1 cellular context compared by ENCODE assay signal in the genomic region with DNA sequence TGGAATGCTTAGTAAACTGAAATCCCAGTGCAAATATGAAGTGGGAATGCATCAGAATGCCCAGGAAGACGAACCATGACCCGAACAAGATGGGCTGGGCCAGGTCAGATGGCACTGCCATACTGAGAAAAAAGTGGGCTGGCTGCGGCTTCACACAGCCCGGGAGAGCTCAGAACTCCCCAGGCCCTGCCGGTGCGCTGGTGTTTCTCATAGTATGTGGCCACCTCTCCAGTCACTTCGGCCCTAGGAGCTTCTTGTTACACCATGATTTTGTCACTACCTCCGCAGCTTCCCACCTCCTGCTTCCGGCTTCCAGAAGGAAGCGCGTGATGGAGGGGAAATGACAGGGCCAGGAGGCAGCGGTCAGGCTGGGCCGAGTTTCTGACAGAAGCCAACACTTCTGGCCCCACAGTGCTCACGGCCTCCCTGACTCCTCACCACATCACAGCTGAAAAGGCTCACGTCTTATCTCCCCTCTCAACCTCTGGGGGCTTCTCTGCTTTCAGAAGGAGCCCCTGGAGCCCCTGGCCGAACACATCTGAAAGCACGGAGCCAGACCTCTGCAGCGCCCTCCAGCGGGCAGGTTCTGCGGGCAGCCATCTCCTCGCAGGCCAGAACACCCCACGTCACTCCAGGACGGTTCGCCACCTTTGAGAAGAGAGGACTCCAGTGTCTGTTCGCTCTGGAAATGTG.
A peak's percentile ranks its signal among the peaks of the same experiment; 100 is the strongest.
TF ChIP-seq lines count a peak whose summit lies in the region.

No MANE protein-coding gene starts in this region.

TF ChIP-seq in GM12878, 131 proteins besides CTCF, POLR2A, EP300 and RAD21 (continues in another document):
- TF ChIP-seq NR2F1 (conservative IDR thresholded peaks at IDR 0.05) (peak; percentile 73), PKNOX1 (IDR thresholded peaks at IDR 0.05) (peak; percentile 52), KDM1A (IDR thresholded peaks at IDR 0.05; ENCODE audit: borderline replicate concordance) (no peak), CHD2 (IDR thresholded peaks at IDR 0.05; ENCODE audit: borderline replicate concordance, low read depth, low read length) (no peak), MLLT1 (IDR thresholded peaks at IDR 0.05) (peak; percentile 96), RELB (IDR thresholded peaks at IDR 0.05; ENCODE audit: low read depth) (peak; percentile 77), SMAD1 (IDR thresholded peaks at IDR 0.05; ENCODE audit: low read depth, partially characterized antibody) (peak; percentile 82), ZNF592 (IDR thresholded peaks at IDR 0.05) (peak; percentile 76), SMARCA5 (IDR thresholded peaks at IDR 0.05) (peak; percentile 90; the same call in 1 of the 2 replicates), GATAD2B (conservative IDR thresholded peaks at IDR 0.05; ENCODE audit: low read depth) (peak; percentile 90), BACH1 (IDR thresholded peaks at IDR 0.05; ENCODE audit: borderline replicate concordance) (peak; percentile 50; the same call in 1 of the 2 replicates), YY1 (IDR thresholded peaks at IDR 0.05; ENCODE audit: low read depth, low read length) (0 out of 2 replicates have a peak, but pooled peaks have one; percentile 23), ATF3 (IDR thresholded peaks at IDR 0.05; ENCODE audit: borderline replicate concordance, extremely low read depth, low read depth, low read length) (no peak), SPI1 (IDR thresholded peaks at IDR 0.05; ENCODE audit: borderline replicate concordance, insufficient read depth, low read depth, low read length) (peak; percentile 30; the same call in 1 of the 2 replicates), POLR2AphosphoS5 (IDR thresholded peaks at IDR 0.05; ENCODE audit: low read length) (peak; percentile 86), SUPT20H (IDR thresholded peaks at IDR 0.05; ENCODE audit: borderline replicate concordance, control insufficient read depth, low read depth, low read length) (no peak), MTA2 (IDR thresholded peaks at IDR 0.05; ENCODE audit: low read depth) (peak; percentile 76), LARP7 (IDR thresholded peaks at IDR 0.05) (peak; percentile 70), MEF2B (IDR thresholded peaks at IDR 0.05; ENCODE audit: partially characterized antibody, poor library complexity, severe bottlenecking) (peak; percentile 95), TAF1 (IDR thresholded peaks at IDR 0.05; ENCODE audit: borderline replicate concordance, low read depth, low read length) (no peak), STAT1 (conservative IDR thresholded peaks at IDR 0.05) (no peak), HDAC6 (IDR thresholded peaks at IDR 0.05; ENCODE audit: unreplicated experiment) (no peak), IKZF1 (conservative IDR thresholded peaks at IDR 0.05) (peak; percentile 98), HDGF (IDR thresholded peaks at IDR 0.05) (peak; percentile 70), PAX5 (IDR thresholded peaks at IDR 0.05; ENCODE audit: borderline replicate concordance, low read depth, low read length) (0 out of 2 replicates have a peak, but pooled peaks have one; percentile 34), CUX1 (IDR thresholded peaks at IDR 0.05; ENCODE audit: insufficient replicate concordance, low read depth, low read length) (peak; percentile 15), BHLHE40 (IDR thresholded peaks at IDR 0.05; ENCODE audit: borderline replicate concordance in 1 of 2, low read depth in 2 of 2, low read length in 1 of 2) (peak; percentile 8 to 67; a peak in 2 of 4 replicates), TCF12 (IDR thresholded peaks at IDR 0.05; ENCODE audit: low read depth, low read length) (0 out of 2 replicates have a peak, but pooled peaks have one; percentile 28), SP1 (IDR thresholded peaks at IDR 0.05; ENCODE audit: low read depth, low read length) (peak; percentile 26), POU2F2 (IDR thresholded peaks at IDR 0.05; ENCODE audit: borderline replicate concordance, low read depth, low read length) (peak; percentile 46; the same call in 1 of the 3 replicates), DPF2 (IDR thresholded peaks at IDR 0.05) (peak; percentile 83), HCFC1 (IDR thresholded peaks at IDR 0.05; ENCODE audit: low read length) (no peak), ZNF217 (IDR thresholded peaks at IDR 0.05) (peak; percentile 46)
- TF ChIP-seq, protein P1, sequence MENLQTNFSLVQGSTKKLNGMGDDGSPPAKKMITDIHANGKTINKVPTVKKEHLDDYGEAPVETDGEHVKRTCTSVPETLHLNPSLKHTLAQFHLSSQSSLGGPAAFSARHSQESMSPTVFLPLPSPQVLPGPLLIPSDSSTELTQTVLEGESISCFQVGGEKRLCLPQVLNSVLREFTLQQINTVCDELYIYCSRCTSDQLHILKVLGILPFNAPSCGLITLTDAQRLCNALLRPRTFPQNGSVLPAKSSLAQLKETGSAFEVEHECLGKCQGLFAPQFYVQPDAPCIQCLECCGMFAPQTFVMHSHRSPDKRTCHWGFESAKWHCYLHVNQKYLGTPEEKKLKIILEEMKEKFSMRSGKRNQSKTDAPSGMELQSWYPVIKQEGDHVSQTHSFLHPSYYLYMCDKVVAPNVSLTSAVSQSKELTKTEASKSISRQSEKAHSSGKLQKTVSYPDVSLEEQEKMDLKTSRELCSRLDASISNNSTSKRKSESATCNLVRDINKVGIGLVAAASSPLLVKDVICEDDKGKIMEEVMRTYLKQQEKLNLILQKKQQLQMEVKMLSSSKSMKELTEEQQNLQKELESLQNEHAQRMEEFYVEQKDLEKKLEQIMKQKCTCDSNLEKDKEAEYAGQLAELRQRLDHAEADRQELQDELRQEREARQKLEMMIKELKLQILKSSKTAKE (IDR thresholded peaks at IDR 0.05; ENCODE audit: low read depth, poor library complexity, severe bottlenecking) = peak; percentile 29
- TF ChIP-seq, protein P2, sequence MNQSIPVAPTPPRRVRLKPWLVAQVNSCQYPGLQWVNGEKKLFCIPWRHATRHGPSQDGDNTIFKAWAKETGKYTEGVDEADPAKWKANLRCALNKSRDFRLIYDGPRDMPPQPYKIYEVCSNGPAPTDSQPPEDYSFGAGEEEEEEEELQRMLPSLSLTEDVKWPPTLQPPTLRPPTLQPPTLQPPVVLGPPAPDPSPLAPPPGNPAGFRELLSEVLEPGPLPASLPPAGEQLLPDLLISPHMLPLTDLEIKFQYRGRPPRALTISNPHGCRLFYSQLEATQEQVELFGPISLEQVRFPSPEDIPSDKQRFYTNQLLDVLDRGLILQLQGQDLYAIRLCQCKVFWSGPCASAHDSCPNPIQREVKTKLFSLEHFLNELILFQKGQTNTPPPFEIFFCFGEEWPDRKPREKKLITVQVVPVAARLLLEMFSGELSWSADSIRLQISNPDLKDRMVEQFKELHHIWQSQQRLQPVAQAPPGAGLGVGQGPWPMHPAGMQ (IDR thresholded peaks at IDR 0.05; ENCODE audit: borderline replicate concordance) = no peak
